ENCODE assay signal across 15 cellular contexts in the genomic region with DNA sequence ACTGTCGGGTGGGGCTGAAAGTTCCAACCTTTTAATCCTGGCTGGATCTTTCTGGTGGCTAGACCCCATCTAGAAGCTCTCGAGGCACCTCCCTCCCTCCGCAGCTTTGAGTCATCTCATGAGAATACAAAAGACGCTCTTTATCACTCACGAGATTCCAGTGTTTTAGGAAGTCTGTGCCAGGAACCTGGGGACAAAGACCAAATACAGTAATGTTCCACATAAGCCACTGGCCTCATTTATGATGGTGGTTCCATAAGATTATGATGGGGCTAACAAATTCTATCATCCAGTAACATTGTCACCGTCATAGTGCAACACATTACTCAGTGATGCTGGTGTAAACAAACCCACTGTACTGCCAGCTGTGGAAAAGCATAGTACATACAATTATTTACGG. TPM values are rescaled to one million over a fixed set of nuclear protein-coding genes. Genes with fewer than 3 reads are reported as not detected.
DNase-seq lines count a peak whose midpoint lies in the region; ATAC-seq and TF ChIP-seq lines count a peak whose summit lies in the region.
"Had no signal": no experiment of that assay in that cellular context is flagged by ENCODE, and none has a peak within 500 bp of the region (broad histone marks: within the 10 kb centered on the region; RNA-seq: fewer than 3 reads in every experiment).

No MANE protein-coding gene starts in this region.

- TF ChIP-seq POLR2A in gastrocnemius medialis (IDR thresholded peaks at IDR 0.05): no peak

- DNase-seq in H4 (ENCODE audit: low spot score) (peak; percentile 30), SK-N-SH (no peak), fibroblast of pulmonary artery (ENCODE audit: low read depth) (peak; percentile 85), gastrocnemius medialis (no peak), GDM1 (lab: John Stamatoyannopoulos, UW) (no peak), posterior vena cava (ENCODE audit: low spot score) (no peak)
- DNase-seq: activated CD4-positive, alpha-beta memory T cell treated with anti-CD3 and anti-CD28 coated beads, Interleukin-2, amount 10 ng/mL, durations not matched to agents 7 days and 5 days; activated naive CD8-positive, alpha-beta T cell treated with anti-CD3 and anti-CD28 coated beads, Interleukin-2, amount 10 ng/mL, durations not matched to agents 7 days and 5 days; activated T-cell treated with anti-CD3 and anti-CD28 coated beads, Interleukin-2, amount 50 U/mL, for 48 hours; DMS79; left colon; NCI-H2029; ovary; stimulated activated CD4-positive, alpha-beta T cell treated with anti-CD3 and anti-CD28 coated beads, Interleukin-15, amount 100 ng/mL, for 24 hours had no signal

- no peak overlapping the region for H3K4me2 ChIP-seq in SK-N-SH

- H3K9me3 ChIP-seq in SK-N-SH: no peaks in the 10 kb centered on the region
- H3K9me3 ChIP-seq in gastrocnemius medialis: no peaks in the 10 kb centered on the region
- H3K9me3 ChIP-seq: ovary had no signal

- peak in 1 of 2 donors; percentile 42 for ATAC-seq in gastrocnemius medialis
- ATAC-seq in GM21367 (IDR thresholded peaks at IDR 0.05; ENCODE audit: unreplicated experiment): no peak
- ATAC-seq: left colon had no signal

- WGBS in SK-N-SH (ENCODE audit: low lambda C conversion rate): 62% methylated on average over 7 of the region's 7 CpGs

- intact Hi-C loops in gastrocnemius medialis (cut with DNase I; ENCODE audit: low total_unique reads): no loop called here
- intact Hi-C loops in posterior vena cava (cut with DNase I): no loop called here

- POLR2A ChIA-PET in SK-N-SH (lab: Yijun Ruan, JAX): no interaction called here

- H4K20me1 ChIP-seq in SK-N-SH (ENCODE audit: insufficient read depth): no peaks in the 10 kb centered on the region

- peaks cover 16% of the 10 kb centered on the region for H3F3A ChIP-seq in SK-N-SH (replicated peaks; ENCODE audit: insufficient read depth)

- H3K4me3 ChIP-seq in SK-N-SH (ENCODE audit: low read depth in 2 of 2, low read length in 1 of 2) (no peak overlapping the region), fibroblast of pulmonary artery (replicated peaks; ENCODE audit: low read depth, low read length) (no peak overlapping the region), gastrocnemius medialis (no peak overlapping the region)
- H3K4me3 ChIP-seq: ovary had no signal

- TF ChIP-seq RAD21 in SK-N-SH (IDR thresholded peaks at IDR 0.05; ENCODE audit: low read length): no peak

- in situ Hi-C loops in gastrocnemius medialis (cut with MboI; ENCODE audit: low sequenced_read_pairs in 4 of 4): no loop called here

- H2AFZ ChIP-seq in SK-N-SH (ENCODE audit: low read depth): no peak overlapping the region

- H3K27ac ChIP-seq in SK-N-SH (ENCODE audit: low read depth in 2 of 2, low read length in 1 of 2) (peak overlapping the region in 1 of 2 experiments; percentile 40; a peak in 2 of 4 replicates), gastrocnemius medialis (peak overlapping the region; percentile 21 to 40 (median 31))
- H3K27ac ChIP-seq: ovary had no signal

- peaks cover 8 to 18% of the 10 kb centered on the region in 2 experiments; a peak in 3 of 4 replicates for H3K4me1 ChIP-seq in SK-N-SH (ENCODE audit: control insufficient read depth in 1 of 2, insufficient read depth in 2 of 2, low read depth in 1 of 2, low read length in 1 of 2)
- peaks cover 0 to 3% of the 10 kb centered on the region in 2 donors for H3K4me1 ChIP-seq in gastrocnemius medialis

- 0 out of 2 replicates have a peak, but pooled peaks cover 5% of the 10 kb centered on the region for H3K79me2 ChIP-seq in SK-N-SH (ENCODE audit: insufficient read depth)

- no peak overlapping the region for H3K9ac ChIP-seq in SK-N-SH

- TF ChIP-seq CTCF in SK-N-SH (IDR thresholded peaks at IDR 0.05) (no peak), fibroblast of pulmonary artery (IDR thresholded peaks at IDR 0.05; ENCODE audit: low read length, missing control alignments) (no peak), gastrocnemius medialis (IDR thresholded peaks at IDR 0.05 in 4 of 5, conservative IDR thresholded peaks at IDR 0.05 in 1 of 5) (no peak)

- CTCF ChIA-PET in SK-N-SH (lab: Yijun Ruan, JAX): interaction anchor here (1.0 kb wide), 3 partner anchors 8 to 48 kb away, joined by 3 to 4 read pairs (median 3); no protein-coding TSS in a partner anchor

- no peak for TF ChIP-seq EP300 in SK-N-SH (IDR thresholded peaks at IDR 0.05; ENCODE audit: borderline replicate concordance in 1 of 2, low read depth in 1 of 2, low read length in 1 of 2)

- no peaks in the 10 kb centered on the region for H3K27me3 ChIP-seq in SK-N-SH (ENCODE audit: insufficient read depth)
- H3K27me3 ChIP-seq in gastrocnemius medialis: no peaks in the 10 kb centered on the region
- H3K27me3 ChIP-seq: ovary had no signal

- H3K9me2 ChIP-seq in SK-N-SH: no peaks in the 10 kb centered on the region

- H3K36me3 ChIP-seq in SK-N-SH (replicated peaks in 1 of 2; ENCODE audit: control insufficient read depth in 1 of 2, insufficient read depth in 2 of 2, low read length in 1 of 2): no peaks in the 10 kb centered on the region
- H3K36me3 ChIP-seq in gastrocnemius medialis: no peaks in the 10 kb centered on the region
- H3K36me3 ChIP-seq: ovary had no signal

TF ChIP-seq in SK-N-SH, 30 proteins besides CTCF, POLR2A, EP300 and RAD21:
- TF ChIP-seq FOSL2 (IDR thresholded peaks at IDR 0.05; ENCODE audit: borderline replicate concordance, low read depth) (0 out of 2 replicates have a peak, but pooled peaks have one; percentile 3), RCOR1 (IDR thresholded peaks at IDR 0.05; ENCODE audit: low read length) (no peak)

RNA-seq across cellular contexts. Expression of a gene that starts 48.7 kb away (rescaled TPM):
- 26.1 and 33.4 TPM in 2 replicates for total RNA-seq in H4 (2014; rRNA removed; shearing (Covaris generic))
- polyA plus RNA-seq in SK-N-SH (2012; rRNA removed): 16.3 and 19.6 TPM in 2 replicates
- polyA plus RNA-seq in SK-N-SH (2012; cell fraction: cytosol; rRNA removed): 14.9 and 19.5 TPM in 2 replicates
- 26.4 and 30.5 TPM in 2 replicates for polyA plus RNA-seq in SK-N-SH (2012; cell fraction: nucleus; rRNA removed)
- total RNA-seq in gastrocnemius medialis: 1 to 10 TPM; 7.0 to 9.5 (median 9.2) TPM
- total RNA-seq in posterior vena cava: 10 to 100 TPM; 41.5 to 43.3 TPM

Comparison
In these comparisons a context has a peak if more than half of its experiments do, and no peak if none do; other contexts are left out.
1. DNase-seq: peak in H4 (single experiment) and fibroblast of pulmonary artery (single experiment); none in SK-N-SH (single experiment), gastrocnemius medialis (0 of 2), GDM1 (single experiment) and posterior vena cava (single experiment).